Comparison of ENCODE assay signal across 7 cellular contexts in genomic region chr10:119541459-119542356, GRCh38. TPM values are rescaled to one million over a fixed set of nuclear protein-coding genes. Genes with fewer than 3 reads are reported as not detected.
DNase-seq lines count a peak whose midpoint lies in the region; ATAC-seq, FAIRE-seq and TF ChIP-seq lines count a peak whose summit lies in the region.

No MANE protein-coding gene starts in this region.

- no peak for DNase-seq in SJSA1 (ENCODE audit: low read depth in 1 of 2, low spot score in 2 of 2)
- DNase-seq in astrocyte (ENCODE audit: low read depth) = peak; percentile 7
- DNase-seq in left lung = peak; percentile 62 to 90
- peak; percentile 55 to 70 (median 64) for DNase-seq in stimulated activated CD4-positive, alpha-beta T cell treated with anti-CD3 and anti-CD28 coated beads, TNF-alpha, amount 100 ng/mL, for 4 hours (ENCODE audit: low read depth in 3 of 3)
- DNase-seq in NCI-H1436 treated with DMSO at 0.1 percent for 48 hours (lab: John Stamatoyannopoulos, UW) = no peak
- DNase-seq in D721Med (ENCODE audit: insufficient read length, low spot score) = no peak

- H2AFZ ChIP-seq in astrocyte (ENCODE audit: low read depth, low read length) = peak overlapping the region; percentile 82

- TF ChIP-seq CTCF in astrocyte (IDR thresholded peaks at IDR 0.05; ENCODE audit: insufficient read depth, low read depth, low read length) (no peak), left lung (IDR thresholded peaks at IDR 0.05) (no peak), D721Med (IDR thresholded peaks at IDR 0.05; ENCODE audit: insufficient read depth, missing control alignments) (no peak)

- H3K27me3 Mint-ChIP-seq in astrocyte (ENCODE audit: low read depth, unreplicated experiment) = peaks cover 9% of the 10 kb centered on the region

- H3K27me3 ChIP-seq in SJSA1 (replicated peaks) (no peaks in the 10 kb centered on the region), astrocyte (ENCODE audit: insufficient read depth, low read length) (no peaks in the 10 kb centered on the region), left lung (peaks cover 7 to 56% of the 10 kb centered on the region in 2 donors)

- H3K79me2 ChIP-seq in astrocyte (ENCODE audit: insufficient read depth, low read length) = peaks cover 55% of the 10 kb centered on the region

- H3K27ac ChIP-seq in SJSA1 (no peak overlapping the region), astrocyte (ENCODE audit: low read depth, low read length) (peak overlapping the region; percentile 24), left lung (peak overlapping the region; percentile 69 to 80)

- peak overlapping the region; percentile 71 for H3K9ac ChIP-seq in astrocyte (ENCODE audit: low read length)

- H3K4me3 ChIP-seq in SJSA1 (peak overlapping the region; percentile 81), astrocyte (ENCODE audit: insufficient read depth, low read depth, low read length) (peak overlapping the region; percentile 68), left lung (peak overlapping the region; percentile 68 to 74)

- H3K4me1 ChIP-seq in SJSA1 (replicated peaks) (peaks cover 34% of the 10 kb centered on the region), astrocyte (ENCODE audit: insufficient read depth, low read length) (peaks cover 32% of the 10 kb centered on the region), left lung (peaks cover 0 to 36% of the 10 kb centered on the region in 2 donors)

- no peak overlapping the region for H3K27ac Mint-ChIP-seq in astrocyte (ENCODE audit: unreplicated experiment)

- H3K4me2 ChIP-seq in astrocyte (ENCODE audit: low read length) = peak overlapping the region; percentile 90

- H3K9me3 ChIP-seq in SJSA1 (replicated peaks) (peaks cover 4% of the 10 kb centered on the region; the same call in 1 of the 2 replicates), astrocyte (ENCODE audit: insufficient read depth, low read depth, low read length) (no peaks in the 10 kb centered on the region), left lung (no peaks in the 10 kb centered on the region)

- intact Hi-C loops in left lung (cut with DNase I) = no loop called here

- no peaks in the 10 kb centered on the region for H3K9me3 Mint-ChIP-seq in astrocyte (ENCODE audit: unreplicated experiment)

- FAIRE-seq in astrocyte (lab: Jason Lieb, UNC) (no peak), D721Med (lab: Jason Lieb, UNC) (no peak)

- H3K36me3 Mint-ChIP-seq in astrocyte (ENCODE audit: low read depth, unreplicated experiment) = no peaks in the 10 kb centered on the region

- ATAC-seq in GM21529 (IDR thresholded peaks at IDR 0.05; ENCODE audit: unreplicated experiment) = peak; percentile 14
- peak; percentile 10 for ATAC-seq in left lung

- H3K36me3 ChIP-seq in SJSA1 = peaks cover 8% of the 10 kb centered on the region; the same call in 1 of the 2 replicates
- H3K36me3 ChIP-seq in astrocyte (ENCODE audit: insufficient read depth, low read length) = no peaks in the 10 kb centered on the region
- no peaks in the 10 kb centered on the region for H3K36me3 ChIP-seq in left lung

- peaks cover 47% of the 10 kb centered on the region for H4K20me1 ChIP-seq in astrocyte (ENCODE audit: insufficient read depth, low read length)

- peaks cover 13% of the 10 kb centered on the region for H3K4me1 Mint-ChIP-seq in astrocyte (ENCODE audit: low read depth, unreplicated experiment)

- peak overlapping the region; percentile 85 for H3K4me3 Mint-ChIP-seq in astrocyte (ENCODE audit: unreplicated experiment)

RNA-seq across cellular contexts. Expression of gene RGS10, which starts 0.8 kb away (rescaled TPM):
- 9.7 and 27.7 TPM in 2 replicates for total RNA-seq in SJSA1 (2014; rRNA removed; shearing (Covaris generic))
- 40.0 and 40.1 TPM in 2 replicates for total RNA-seq in astrocyte
- total RNA-seq in left lung = 10 to 100 TPM; 23.3 to 26.7 TPM

RNA-seq across cellular contexts. Expression of gene TIAL1, which starts 55.1 kb away (rescaled TPM):
- total RNA-seq in SJSA1 (2014; rRNA removed; shearing (Covaris generic)) = 22.9 and 47.8 TPM in 2 replicates
- total RNA-seq in astrocyte (155 and 161 TPM in 2 replicates), left lung (100 to 1,000 TPM; 101 to 108 TPM)

Comparison
In these comparisons a context has a peak if more than half of its experiments do, and no peak if none do; other contexts are left out.
1. DNase-seq: peak in astrocyte (single experiment), left lung (2 of 2) and stimulated activated CD4-positive, alpha-beta T cell treated with anti-CD3 and anti-CD28 coated beads, TNF-alpha, amount 100 ng/mL, for 4 hours (3 of 3); none in SJSA1 (0 of 2), NCI-H1436 treated with DMSO at 0.1 percent for 48 hours (single experiment) and D721Med (single experiment).
2. Peak in every context shown above with its lines, with median percentiles within 50 percentile points of each other: H3K4me3 ChIP-seq.